1 cellular context compared by ENCODE assay signal in genomic region chr11:65890324-65891179, GRCh38.
TF ChIP-seq lines count a peak whose summit lies in the region.

CCDC85B (plus strand) TSS chr11:65890673; CDS start chr11:65890784, 111 bp downstream.

TF ChIP-seq in HepG2, 621 proteins besides CTCF, POLR2A, EP300 and RAD21 (continued from another document and continues in another):
- TF ChIP-seq, protein P1, sequence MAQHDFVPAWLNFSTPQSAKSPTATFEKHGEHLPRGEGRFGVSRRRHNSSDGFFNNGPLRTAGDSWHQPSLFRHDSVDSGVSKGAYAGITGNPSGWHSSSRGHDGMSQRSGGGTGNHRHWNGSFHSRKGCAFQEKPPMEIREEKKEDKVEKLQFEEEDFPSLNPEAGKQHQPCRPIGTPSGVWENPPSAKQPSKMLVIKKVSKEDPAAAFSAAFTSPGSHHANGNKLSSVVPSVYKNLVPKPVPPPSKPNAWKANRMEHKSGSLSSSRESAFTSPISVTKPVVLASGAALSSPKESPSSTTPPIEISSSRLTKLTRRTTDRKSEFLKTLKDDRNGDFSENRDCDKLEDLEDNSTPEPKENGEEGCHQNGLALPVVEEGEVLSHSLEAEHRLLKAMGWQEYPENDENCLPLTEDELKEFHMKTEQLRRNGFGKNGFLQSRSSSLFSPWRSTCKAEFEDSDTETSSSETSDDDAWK (CRISPR knock-in tag; IDR thresholded peaks at IDR 0.05) = no peak
- no peak; the same call in 1 of the 2 replicates for TF ChIP-seq REL (CRISPR knock-in tag; conservative IDR thresholded peaks at IDR 0.05)
- no peak for TF ChIP-seq TERF1 (CRISPR knock-in tag; IDR thresholded peaks at IDR 0.05)
- TF ChIP-seq ZNF768 (CRISPR knock-in tag; IDR thresholded peaks at IDR 0.05) = peak; percentile 31; the same call in 1 of the 2 replicates
- no peak for TF ChIP-seq RORA (CRISPR knock-in tag; IDR thresholded peaks at IDR 0.05)
- TF ChIP-seq ZNF790 (CRISPR knock-in tag; IDR thresholded peaks at IDR 0.05; ENCODE audit: borderline replicate concordance) = peak; percentile 97; the same call in 1 of the 2 replicates
- TF ChIP-seq BCL6 (CRISPR knock-in tag; IDR thresholded peaks at IDR 0.05) = 0 out of 2 replicates have a peak, but pooled peaks have one; percentile 8
- no peak for TF ChIP-seq SIX1 (CRISPR knock-in tag; IDR thresholded peaks at IDR 0.05; ENCODE audit: borderline replicate concordance)
- no peak; the same call in 1 of the 2 replicates for TF ChIP-seq ZNF572 (CRISPR knock-in tag; IDR thresholded peaks at IDR 0.05)
- TF ChIP-seq FOXC1 (CRISPR knock-in tag; IDR thresholded peaks at IDR 0.05; ENCODE audit: borderline replicate concordance) = peak; percentile 75; the same call in 1 of the 2 replicates
- TF ChIP-seq, protein P2, sequence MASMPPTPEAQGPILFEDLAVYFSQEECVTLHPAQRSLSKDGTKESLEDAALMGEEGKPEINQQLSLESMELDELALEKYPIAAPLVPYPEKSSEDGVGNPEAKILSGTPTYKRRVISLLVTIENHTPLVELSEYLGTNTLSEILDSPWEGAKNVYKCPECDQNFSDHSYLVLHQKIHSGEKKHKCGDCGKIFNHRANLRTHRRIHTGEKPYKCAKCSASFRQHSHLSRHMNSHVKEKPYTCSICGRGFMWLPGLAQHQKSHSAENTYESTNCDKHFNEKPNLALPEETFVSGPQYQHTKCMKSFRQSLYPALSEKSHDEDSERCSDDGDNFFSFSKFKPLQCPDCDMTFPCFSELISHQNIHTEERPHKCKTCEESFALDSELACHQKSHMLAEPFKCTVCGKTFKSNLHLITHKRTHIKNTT (CRISPR knock-in tag; IDR thresholded peaks at IDR 0.05) = no peak
- TF ChIP-seq PAWR (CRISPR knock-in tag; IDR thresholded peaks at IDR 0.05; ENCODE audit: borderline replicate concordance) = no peak
- TF ChIP-seq, protein P3, sequence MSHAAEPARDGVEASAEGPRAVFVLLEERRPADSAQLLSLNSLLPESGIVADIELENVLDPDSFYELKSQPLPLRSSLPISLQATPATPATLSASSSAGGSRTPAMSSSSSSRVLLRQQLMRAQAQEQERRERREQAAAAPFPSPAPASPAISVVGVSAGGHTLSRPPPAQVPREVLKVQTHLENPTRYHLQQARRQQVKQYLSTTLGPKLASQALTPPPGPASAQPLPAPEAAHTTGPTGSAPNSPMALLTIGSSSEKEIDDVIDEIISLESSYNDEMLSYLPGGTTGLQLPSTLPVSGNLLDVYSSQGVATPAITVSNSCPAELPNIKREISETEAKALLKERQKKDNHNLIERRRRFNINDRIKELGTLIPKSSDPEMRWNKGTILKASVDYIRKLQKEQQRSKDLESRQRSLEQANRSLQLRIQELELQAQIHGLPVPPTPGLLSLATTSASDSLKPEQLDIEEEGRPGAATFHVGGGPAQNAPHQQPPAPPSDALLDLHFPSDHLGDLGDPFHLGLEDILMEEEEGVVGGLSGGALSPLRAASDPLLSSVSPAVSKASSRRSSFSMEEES (CRISPR knock-in tag; IDR thresholded peaks at IDR 0.05) = no peak; the same call in 1 of the 2 replicates
- no peak for TF ChIP-seq PAXIP1 (CRISPR knock-in tag; conservative IDR thresholded peaks at IDR 0.05)
- TF ChIP-seq BRD4 (CRISPR knock-in tag; IDR thresholded peaks at IDR 0.05) = no peak
- TF ChIP-seq, protein P4, sequence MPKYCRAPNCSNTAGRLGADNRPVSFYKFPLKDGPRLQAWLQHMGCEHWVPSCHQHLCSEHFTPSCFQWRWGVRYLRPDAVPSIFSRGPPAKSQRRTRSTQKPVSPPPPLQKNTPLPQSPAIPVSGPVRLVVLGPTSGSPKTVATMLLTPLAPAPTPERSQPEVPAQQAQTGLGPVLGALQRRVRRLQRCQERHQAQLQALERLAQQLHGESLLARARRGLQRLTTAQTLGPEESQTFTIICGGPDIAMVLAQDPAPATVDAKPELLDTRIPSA (CRISPR knock-in tag; IDR thresholded peaks at IDR 0.05; ENCODE audit: borderline replicate concordance) = no peak
- TF ChIP-seq MYNN (CRISPR knock-in tag; IDR thresholded peaks at IDR 0.05; ENCODE audit: low read depth) = no peak
- TF ChIP-seq ZC3H13 (CRISPR knock-in tag; IDR thresholded peaks at IDR 0.05) = no peak
- peak; percentile 48; the same call in 1 of the 2 replicates for TF ChIP-seq IRF9 (CRISPR knock-in tag; IDR thresholded peaks at IDR 0.05; ENCODE audit: borderline replicate concordance)
- peak; percentile 70 for TF ChIP-seq NRL (CRISPR knock-in tag; IDR thresholded peaks at IDR 0.05; ENCODE audit: borderline replicate concordance)
- TF ChIP-seq SMARCC2 (IDR thresholded peaks at IDR 0.05) = no peak
- TF ChIP-seq TRIM24 (CRISPR knock-in tag; IDR thresholded peaks at IDR 0.05) = no peak
- no peak for TF ChIP-seq SMAD9 (CRISPR knock-in tag; IDR thresholded peaks at IDR 0.05)
- TF ChIP-seq JARID2 (CRISPR knock-in tag; IDR thresholded peaks at IDR 0.05; ENCODE audit: insufficient replicate concordance) = no peak
- TF ChIP-seq, protein P5, sequence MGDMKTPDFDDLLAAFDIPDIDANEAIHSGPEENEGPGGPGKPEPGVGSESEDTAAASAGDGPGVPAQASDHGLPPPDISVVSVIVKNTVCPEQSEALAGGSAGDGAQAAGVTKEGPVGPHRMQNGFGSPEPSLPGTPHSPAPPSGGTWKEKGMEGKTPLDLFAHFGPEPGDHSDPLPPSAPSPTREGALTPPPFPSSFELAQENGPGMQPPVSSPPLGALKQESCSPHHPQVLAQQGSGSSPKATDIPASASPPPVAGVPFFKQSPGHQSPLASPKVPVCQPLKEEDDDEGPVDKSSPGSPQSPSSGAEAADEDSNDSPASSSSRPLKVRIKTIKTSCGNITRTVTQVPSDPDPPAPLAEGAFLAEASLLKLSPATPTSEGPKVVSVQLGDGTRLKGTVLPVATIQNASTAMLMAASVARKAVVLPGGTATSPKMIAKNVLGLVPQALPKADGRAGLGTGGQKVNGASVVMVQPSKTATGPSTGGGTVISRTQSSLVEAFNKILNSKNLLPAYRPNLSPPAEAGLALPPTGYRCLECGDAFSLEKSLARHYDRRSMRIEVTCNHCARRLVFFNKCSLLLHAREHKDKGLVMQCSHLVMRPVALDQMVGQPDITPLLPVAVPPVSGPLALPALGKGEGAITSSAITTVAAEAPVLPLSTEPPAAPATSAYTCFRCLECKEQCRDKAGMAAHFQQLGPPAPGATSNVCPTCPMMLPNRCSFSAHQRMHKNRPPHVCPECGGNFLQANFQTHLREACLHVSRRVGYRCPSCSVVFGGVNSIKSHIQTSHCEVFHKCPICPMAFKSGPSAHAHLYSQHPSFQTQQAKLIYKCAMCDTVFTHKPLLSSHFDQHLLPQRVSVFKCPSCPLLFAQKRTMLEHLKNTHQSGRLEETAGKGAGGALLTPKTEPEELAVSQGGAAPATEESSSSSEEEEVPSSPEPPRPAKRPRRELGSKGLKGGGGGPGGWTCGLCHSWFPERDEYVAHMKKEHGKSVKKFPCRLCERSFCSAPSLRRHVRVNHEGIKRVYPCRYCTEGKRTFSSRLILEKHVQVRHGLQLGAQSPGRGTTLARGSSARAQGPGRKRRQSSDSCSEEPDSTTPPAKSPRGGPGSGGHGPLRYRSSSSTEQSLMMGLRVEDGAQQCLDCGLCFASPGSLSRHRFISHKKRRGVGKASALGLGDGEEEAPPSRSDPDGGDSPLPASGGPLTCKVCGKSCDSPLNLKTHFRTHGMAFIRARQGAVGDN (CRISPR knock-in tag; IDR thresholded peaks at IDR 0.05) = peak; percentile 91
- TF ChIP-seq HNRNPK (IDR thresholded peaks at IDR 0.05; ENCODE audit: low read depth, low read length, poor library complexity, severe bottlenecking) = peak; percentile 59
- peak; percentile 78; the same call in 1 of the 2 replicates for TF ChIP-seq TARDBP (CRISPR knock-in tag; IDR thresholded peaks at IDR 0.05)
- peak; percentile 65 for TF ChIP-seq NFYC (CRISPR knock-in tag; IDR thresholded peaks at IDR 0.05)
- TF ChIP-seq XRCC5 (optimal IDR thresholded peaks at IDR 0.05; ENCODE audit: low read length) = no peak
- TF ChIP-seq CC2D1A (CRISPR knock-in tag; IDR thresholded peaks at IDR 0.05) = no peak
- no peak for TF ChIP-seq ZNF577 (CRISPR knock-in tag; IDR thresholded peaks at IDR 0.05; ENCODE audit: borderline replicate concordance, low read depth)
- TF ChIP-seq ZC3H4 (CRISPR knock-in tag; IDR thresholded peaks at IDR 0.05; ENCODE audit: borderline replicate concordance) = no peak
- TF ChIP-seq, protein P6, sequence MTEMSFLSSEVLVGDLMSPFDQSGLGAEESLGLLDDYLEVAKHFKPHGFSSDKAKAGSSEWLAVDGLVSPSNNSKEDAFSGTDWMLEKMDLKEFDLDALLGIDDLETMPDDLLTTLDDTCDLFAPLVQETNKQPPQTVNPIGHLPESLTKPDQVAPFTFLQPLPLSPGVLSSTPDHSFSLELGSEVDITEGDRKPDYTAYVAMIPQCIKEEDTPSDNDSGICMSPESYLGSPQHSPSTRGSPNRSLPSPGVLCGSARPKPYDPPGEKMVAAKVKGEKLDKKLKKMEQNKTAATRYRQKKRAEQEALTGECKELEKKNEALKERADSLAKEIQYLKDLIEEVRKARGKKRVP (CRISPR knock-in tag; IDR thresholded peaks at IDR 0.05) = peak in 1 of 2 experiments; percentile 60; a peak in 1 of 4 replicates
- TF ChIP-seq, protein P7, sequence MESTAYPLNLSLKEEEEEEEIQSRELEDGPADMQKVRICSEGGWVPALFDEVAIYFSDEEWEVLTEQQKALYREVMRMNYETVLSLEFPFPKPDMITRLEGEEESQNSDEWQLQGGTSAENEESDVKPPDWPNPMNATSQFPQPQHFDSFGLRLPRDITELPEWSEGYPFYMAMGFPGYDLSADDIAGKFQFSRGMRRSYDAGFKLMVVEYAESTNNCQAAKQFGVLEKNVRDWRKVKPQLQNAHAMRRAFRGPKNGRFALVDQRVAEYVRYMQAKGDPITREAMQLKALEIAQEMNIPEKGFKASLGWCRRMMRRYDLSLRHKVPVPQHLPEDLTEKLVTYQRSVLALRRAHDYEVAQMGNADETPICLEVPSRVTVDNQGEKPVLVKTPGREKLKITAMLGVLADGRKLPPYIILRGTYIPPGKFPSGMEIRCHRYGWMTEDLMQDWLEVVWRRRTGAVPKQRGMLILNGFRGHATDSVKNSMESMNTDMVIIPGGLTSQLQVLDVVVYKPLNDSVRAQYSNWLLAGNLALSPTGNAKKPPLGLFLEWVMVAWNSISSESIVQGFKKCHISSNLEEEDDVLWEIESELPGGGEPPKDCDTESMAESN (CRISPR knock-in tag; conservative IDR thresholded peaks at IDR 0.05) = peak; percentile 90
- 0 out of 2 replicates have a peak, but pooled peaks have one; percentile 43 for TF ChIP-seq ZBTB44 (CRISPR knock-in tag; IDR thresholded peaks at IDR 0.05)
- TF ChIP-seq DRAP1 (CRISPR knock-in tag; IDR thresholded peaks at IDR 0.05) = peak; percentile 49
- TF ChIP-seq ZNF607 (CRISPR knock-in tag; IDR thresholded peaks at IDR 0.05; ENCODE audit: borderline replicate concordance) = peak; percentile 83
